ENCODE assay signal across 1 cellular context in genomic region chr15:63595066-63595465, GRCh38.
TF ChIP-seq lines count a peak whose summit lies in the region.

No MANE protein-coding gene starts in this region.

TF ChIP-seq in K562, 482 proteins besides CTCF, POLR2A, EP300 and RAD21:
- TF ChIP-seq SMAD3 (CRISPR knock-in tag; conservative IDR thresholded peaks at IDR 0.05) (no peak), CBFB (CRISPR knock-in tag; IDR thresholded peaks at IDR 0.05) (no peak), MBD2 (IDR thresholded peaks at IDR 0.05; ENCODE audit: borderline replicate concordance, low read depth) (no peak), POLR2AphosphoS2 (IDR thresholded peaks at IDR 0.05; ENCODE audit: low read length) (peak; percentile 69; the same call in 1 of the 2 replicates), TAF1 (IDR thresholded peaks at IDR 0.05; ENCODE audit: control insufficient read depth, extremely low read depth, insufficient read depth, low read length, severe bottlenecking) (no peak), SOX6 (IDR thresholded peaks at IDR 0.05) (no peak)
- TF ChIP-seq, protein P1, sequence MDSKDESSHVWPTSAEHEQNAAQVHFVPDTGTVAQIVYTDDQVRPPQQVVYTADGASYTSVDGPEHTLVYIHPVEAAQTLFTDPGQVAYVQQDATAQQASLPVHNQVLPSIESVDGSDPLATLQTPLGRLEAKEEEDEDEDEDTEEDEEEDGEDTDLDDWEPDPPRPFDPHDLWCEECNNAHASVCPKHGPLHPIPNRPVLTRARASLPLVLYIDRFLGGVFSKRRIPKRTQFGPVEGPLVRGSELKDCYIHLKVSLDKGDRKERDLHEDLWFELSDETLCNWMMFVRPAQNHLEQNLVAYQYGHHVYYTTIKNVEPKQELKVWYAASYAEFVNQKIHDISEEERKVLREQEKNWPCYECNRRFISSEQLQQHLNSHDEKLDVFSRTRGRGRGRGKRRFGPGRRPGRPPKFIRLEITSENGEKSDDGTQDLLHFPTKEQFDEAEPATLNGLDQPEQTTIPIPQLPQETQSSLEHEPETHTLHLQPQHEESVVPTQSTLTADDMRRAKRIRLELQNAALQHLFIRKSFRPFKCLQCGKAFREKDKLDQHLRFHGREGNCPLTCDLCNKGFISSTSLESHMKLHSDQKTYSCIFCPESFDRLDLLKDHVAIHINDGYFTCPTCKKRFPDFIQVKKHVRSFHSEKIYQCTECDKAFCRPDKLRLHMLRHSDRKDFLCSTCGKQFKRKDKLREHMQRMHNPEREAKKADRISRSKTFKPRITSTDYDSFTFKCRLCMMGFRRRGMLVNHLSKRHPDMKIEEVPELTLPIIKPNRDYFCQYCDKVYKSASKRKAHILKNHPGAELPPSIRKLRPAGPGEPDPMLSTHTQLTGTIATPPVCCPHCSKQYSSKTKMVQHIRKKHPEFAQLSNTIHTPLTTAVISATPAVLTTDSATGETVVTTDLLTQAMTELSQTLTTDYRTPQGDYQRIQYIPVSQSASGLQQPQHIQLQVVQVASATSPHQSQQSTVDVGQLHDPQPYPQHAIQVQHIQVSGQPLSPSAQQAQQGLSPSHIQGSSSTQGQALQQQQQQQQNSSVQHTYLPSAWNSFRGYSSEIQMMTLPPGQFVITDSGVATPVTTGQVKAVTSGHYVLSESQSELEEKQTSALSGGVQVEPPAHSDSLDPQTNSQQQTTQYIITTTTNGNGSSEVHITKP (IDR thresholded peaks at IDR 0.05; ENCODE audit: partially characterized antibody), result no peak
